In genomic region chr1:47644216-47644581, GRCh38 we compare ENCODE assay signal across 22 cellular contexts.
A peak's percentile ranks its signal among the peaks of the same experiment; 100 is the strongest.
DNase-seq lines count a peak whose midpoint lies in the region; ATAC-seq, FAIRE-seq and TF ChIP-seq lines count a peak whose summit lies in the region.
"Had no signal": no experiment of that assay in that cellular context is flagged by ENCODE, and none has a peak within 500 bp of the region (broad histone marks: within the 10 kb centered on the region; RNA-seq: fewer than 3 reads in every experiment).

No MANE protein-coding gene starts in this region.

- BruUV-seq in K562 (replicated peaks; lab: Mats Ljungman, UMichigan): no TSS peak

- intact Hi-C loops in K562 (cut with micrococcal nuclease): no loop called here

- H3K27ac ChIP-seq in K562 (ENCODE audit: extremely low read depth, low read depth, low read length): no peak overlapping the region
- peak overlapping the region; percentile 71 to 76 for H3K27ac ChIP-seq in thoracic aorta
- H3K27ac ChIP-seq: gastrocnemius medialis, HL-60, PC-9, suprapubic skin had no signal

- H3K4me3 ChIP-seq in H7 (ENCODE audit: insufficient read depth, low read depth, low read length): no peak overlapping the region
- no peak overlapping the region for H3K4me3 ChIP-seq in K562
- no peak overlapping the region for H3K4me3 ChIP-seq in thoracic aorta
- H3K4me3 ChIP-seq: gastrocnemius medialis, PC-9, suprapubic skin had no signal

- H3K79me2 ChIP-seq in K562 (ENCODE audit: control insufficient read depth, insufficient read depth, low read length): no peaks in the 10 kb centered on the region

- peaks cover 8% of the 10 kb centered on the region; the same call in 1 of the 2 replicates for H4K20me1 ChIP-seq in K562 (replicated peaks; ENCODE audit: control insufficient read depth, insufficient read depth, low read length)

- H2AFZ ChIP-seq in K562 (ENCODE audit: low read depth, low read length): no peak overlapping the region
- H2AFZ ChIP-seq: PC-9 had no signal

- H3K4me1 ChIP-seq in K562 (replicated peaks in 1 of 2; ENCODE audit: control insufficient read depth in 2 of 2, insufficient read depth in 2 of 2, low read length in 2 of 2) (no peaks in the 10 kb centered on the region), thoracic aorta (ENCODE audit: control insufficient read depth in 1 of 2, low read depth in 2 of 2) (peaks cover 11 to 47% of the 10 kb centered on the region in 2 donors)
- H3K4me1 ChIP-seq: gastrocnemius medialis had no signal

- 0% methylated on average over 5 of the region's 5 CpGs for WGBS in K562 (ENCODE audit: insufficient coverage, low coverage, missing lambda C conversion rate)

- no peak for TF ChIP-seq EP300 in K562 (IDR thresholded peaks at IDR 0.05; ENCODE audit: low read length)

- no peak for TF ChIP-seq RAD21 in K562 (CRISPR knock-in tag; conservative IDR thresholded peaks at IDR 0.05 in 1 of 2, IDR thresholded peaks at IDR 0.05 in 1 of 2)

- H3K27me3 ChIP-seq in H7 (ENCODE audit: control insufficient read depth, insufficient read depth, low read length) (peaks cover 2% of the 10 kb centered on the region), K562 (ENCODE audit: control insufficient read depth in 2 of 2, insufficient read depth in 2 of 2, low read length in 2 of 2) (peaks cover 5 to 60% of the 10 kb centered on the region in 2 experiments), thoracic aorta (replicated peaks; ENCODE audit: insufficient read depth) (no peaks in the 10 kb centered on the region)
- H3K27me3 ChIP-seq: gastrocnemius medialis, suprapubic skin had no signal

- DNase-seq in H7 (peak; percentile 55), K562 (ENCODE audit: extremely low read depth in 1 of 4, low spot score in 3 of 4) (no peak), iPS-NIHi7 (ENCODE audit: extremely low spot score) (peak; percentile 61), thoracic aorta (ENCODE audit: low spot score) (no peak), NCI-H1092 (lab: John Stamatoyannopoulos, UW) (no peak)
- DNase-seq: activated CD4-positive, alpha-beta T cell treated with anti-CD3 and anti-CD28 coated beads, Interleukin-2, amount 50 U/mL, for 48 hours; activated naive CD8-positive, alpha-beta T cell treated with anti-CD3 and anti-CD28 coated beads for 36 hours; activated T-cell treated with anti-CD3 and anti-CD28 coated beads, Interleukin-2, amount 50 U/mL, for 1 hour; cerebellar nuclear complex; DMS79 treated with DMSO at 0.1 percent for 48 hours; gastrocnemius medialis; KG1; NCI-H1048; NCI-H774; PC-9; stimulated activated CD4-positive, alpha-beta T cell treated with anti-CD3 and anti-CD28 coated beads, Interleukin-4, amount 100 ng/mL, for 1 hour; SW 1271 had no signal

- H3K9me1 ChIP-seq in K562 (ENCODE audit: control insufficient read depth, insufficient read depth, low read length): no peaks in the 10 kb centered on the region

- H3K4me2 ChIP-seq in K562 (ENCODE audit: insufficient read depth, low read length): no peak overlapping the region
- H3K4me2 ChIP-seq: PC-9 had no signal

- H3K9me3 ChIP-seq in K562 (replicated peaks; ENCODE audit: control insufficient read depth, insufficient read depth, low read depth, low read length) (no peaks in the 10 kb centered on the region), thoracic aorta (no peaks in the 10 kb centered on the region)
- H3K9me3 ChIP-seq: gastrocnemius medialis, suprapubic skin had no signal

- CTCF ChIA-PET in K562 (lab: Yijun Ruan, JAX; ENCODE audit: low intra/inter-chr PET ratio): no interaction called here

- no peak overlapping the region for H3K9ac ChIP-seq in K562 (ENCODE audit: insufficient read depth in 1 of 2, low read depth in 2 of 2, low read length in 2 of 2)

- POLR2A ChIA-PET in K562 (lab: Yijun Ruan, JAX): interaction anchor here (1.2 to 1.3 kb wide), 2 partner anchors 11 to 17 kb away, joined by 3 to 4 read pairs; no protein-coding TSS in a partner anchor

- H3K36me3 ChIP-seq in H7 (replicated peaks; ENCODE audit: control insufficient read depth, insufficient read depth, low read length): no peaks in the 10 kb centered on the region
- H3K36me3 ChIP-seq in K562 (ENCODE audit: control insufficient read depth, insufficient read depth, low read length): no peaks in the 10 kb centered on the region
- H3K36me3 ChIP-seq in thoracic aorta: no peaks in the 10 kb centered on the region
- H3K36me3 ChIP-seq: gastrocnemius medialis, suprapubic skin had no signal

- ATAC-seq in K562: no peak
- ATAC-seq in thoracic aorta (ENCODE audit: insufficient number of reproducible peaks, low FRiP score, low read depth): no peak
- no peak for ATAC-seq in GM21786 (IDR thresholded peaks at IDR 0.05; ENCODE audit: unreplicated experiment)
- ATAC-seq in GM18519 (IDR thresholded peaks at IDR 0.05; ENCODE audit: low FRiP score, unreplicated experiment): no peak
- ATAC-seq: gastrocnemius medialis had no signal

- no peak for FAIRE-seq in K562 (lab: Jason Lieb, UNC)
- FAIRE-seq: islet of Langerhans had no signal

- no peak for TF ChIP-seq POLR2A in K562 (conservative IDR thresholded peaks at IDR 0.05)

- TF ChIP-seq CTCF in K562 (IDR thresholded peaks at IDR 0.05 in 2 of 3, conservative IDR thresholded peaks at IDR 0.05 in 1 of 3; ENCODE audit: insufficient read depth in 2 of 3, low read depth in 1 of 3, low read length in 3 of 3) (no peak), thoracic aorta (IDR thresholded peaks at IDR 0.05) (no peak)

- in situ Hi-C loops in K562 (cut with MboI): no loop called here

TF ChIP-seq in K562, 482 proteins besides CTCF, POLR2A, EP300 and RAD21 (continues in another document):
- TF ChIP-seq, protein P1, sequence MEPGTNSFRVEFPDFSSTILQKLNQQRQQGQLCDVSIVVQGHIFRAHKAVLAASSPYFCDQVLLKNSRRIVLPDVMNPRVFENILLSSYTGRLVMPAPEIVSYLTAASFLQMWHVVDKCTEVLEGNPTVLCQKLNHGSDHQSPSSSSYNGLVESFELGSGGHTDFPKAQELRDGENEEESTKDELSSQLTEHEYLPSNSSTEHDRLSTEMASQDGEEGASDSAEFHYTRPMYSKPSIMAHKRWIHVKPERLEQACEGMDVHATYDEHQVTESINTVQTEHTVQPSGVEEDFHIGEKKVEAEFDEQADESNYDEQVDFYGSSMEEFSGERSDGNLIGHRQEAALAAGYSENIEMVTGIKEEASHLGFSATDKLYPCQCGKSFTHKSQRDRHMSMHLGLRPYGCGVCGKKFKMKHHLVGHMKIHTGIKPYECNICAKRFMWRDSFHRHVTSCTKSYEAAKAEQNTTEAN (CRISPR knock-in tag; IDR thresholded peaks at IDR 0.05): no peak
- TF ChIP-seq ZBTB17 (CRISPR knock-in tag; IDR thresholded peaks at IDR 0.05): peak; percentile 96
- TF ChIP-seq, protein P2, sequence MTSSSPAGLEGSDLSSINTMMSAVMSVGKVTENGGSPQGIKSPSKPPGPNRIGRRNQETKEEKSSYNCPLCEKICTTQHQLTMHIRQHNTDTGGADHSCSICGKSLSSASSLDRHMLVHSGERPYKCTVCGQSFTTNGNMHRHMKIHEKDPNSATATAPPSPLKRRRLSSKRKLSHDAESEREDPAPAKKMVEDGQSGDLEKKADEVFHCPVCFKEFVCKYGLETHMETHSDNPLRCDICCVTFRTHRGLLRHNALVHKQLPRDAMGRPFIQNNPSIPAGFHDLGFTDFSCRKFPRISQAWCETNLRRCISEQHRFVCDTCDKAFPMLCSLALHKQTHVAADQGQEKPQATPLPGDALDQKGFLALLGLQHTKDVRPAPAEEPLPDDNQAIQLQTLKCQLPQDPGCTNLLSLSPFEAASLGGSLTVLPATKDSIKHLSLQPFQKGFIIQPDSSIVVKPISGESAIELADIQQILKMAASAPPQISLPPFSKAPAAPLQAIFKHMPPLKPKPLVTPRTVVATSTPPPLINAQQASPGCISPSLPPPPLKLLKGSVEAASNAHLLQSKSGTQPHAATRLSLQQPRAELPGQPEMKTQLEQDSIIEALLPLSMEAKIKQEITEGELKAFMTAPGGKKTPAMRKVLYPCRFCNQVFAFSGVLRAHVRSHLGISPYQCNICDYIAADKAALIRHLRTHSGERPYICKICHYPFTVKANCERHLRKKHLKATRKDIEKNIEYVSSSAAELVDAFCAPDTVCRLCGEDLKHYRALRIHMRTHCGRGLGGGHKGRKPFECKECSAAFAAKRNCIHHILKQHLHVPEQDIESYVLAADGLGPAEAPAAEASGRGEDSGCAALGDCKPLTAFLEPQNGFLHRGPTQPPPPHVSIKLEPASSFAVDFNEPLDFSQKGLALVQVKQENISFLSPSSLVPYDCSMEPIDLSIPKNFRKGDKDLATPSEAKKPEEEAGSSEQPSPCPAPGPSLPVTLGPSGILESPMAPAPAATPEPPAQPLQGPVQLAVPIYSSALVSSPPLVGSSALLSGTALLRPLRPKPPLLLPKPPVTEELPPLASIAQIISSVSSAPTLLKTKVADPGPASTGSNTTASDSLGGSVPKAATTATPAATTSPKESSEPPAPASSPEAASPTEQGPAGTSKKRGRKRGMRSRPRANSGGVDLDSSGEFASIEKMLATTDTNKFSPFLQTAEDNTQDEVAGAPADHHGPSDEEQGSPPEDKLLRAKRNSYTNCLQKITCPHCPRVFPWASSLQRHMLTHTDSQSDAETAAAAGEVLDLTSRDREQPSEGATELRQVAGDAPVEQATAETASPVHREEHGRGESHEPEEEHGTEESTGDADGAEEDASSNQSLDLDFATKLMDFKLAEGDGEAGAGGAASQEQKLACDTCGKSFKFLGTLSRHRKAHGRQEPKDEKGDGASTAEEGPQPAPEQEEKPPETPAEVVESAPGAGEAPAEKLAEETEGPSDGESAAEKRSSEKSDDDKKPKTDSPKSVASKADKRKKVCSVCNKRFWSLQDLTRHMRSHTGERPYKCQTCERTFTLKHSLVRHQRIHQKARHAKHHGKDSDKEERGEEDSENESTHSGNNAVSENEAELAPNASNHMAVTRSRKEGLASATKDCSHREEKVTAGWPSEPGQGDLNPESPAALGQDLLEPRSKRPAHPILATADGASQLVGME (CRISPR knock-in tag; IDR thresholded peaks at IDR 0.05): no peak
- TF ChIP-seq CC2D1A (IDR thresholded peaks at IDR 0.05): no peak
- TF ChIP-seq E2F4 (CRISPR knock-in tag; IDR thresholded peaks at IDR 0.05; ENCODE audit: low read depth): no peak
- no peak for TF ChIP-seq TBP (optimal IDR thresholded peaks at IDR 0.05; ENCODE audit: low read depth, low read length)

Comparison
In these comparisons a context has a peak if more than half of its experiments do, and no peak if none do; other contexts are left out.
1. DNase-seq: peak in H7 (single experiment) and iPS-NIHi7 (single experiment); none in K562 (0 of 4), thoracic aorta (single experiment) and NCI-H1092 (single experiment).